In genomic region chr20:43750774-43751166, GRCh38 we compare ENCODE assay signal across 1 cellular context.
A peak's percentile ranks its signal among the peaks of the same experiment; 100 is the strongest.
TF ChIP-seq lines count a peak whose summit lies in the region.

No MANE protein-coding gene starts in this region.

TF ChIP-seq in GM12878, 131 proteins besides CTCF, POLR2A, EP300 and RAD21 (continued from another document):
- TF ChIP-seq E2F8 (IDR thresholded peaks at IDR 0.05; ENCODE audit: low read depth, partially characterized antibody) (no peak), PML (IDR thresholded peaks at IDR 0.05; ENCODE audit: low read length) (no peak), RELA (IDR thresholded peaks at IDR 0.05; ENCODE audit: borderline replicate concordance, partially characterized antibody) (no peak), ATF3 (IDR thresholded peaks at IDR 0.05; ENCODE audit: borderline replicate concordance, extremely low read depth, low read depth, low read length) (no peak), ZBTB4 (CRISPR knock-in tag; IDR thresholded peaks at IDR 0.05) (no peak), NFIC (IDR thresholded peaks at IDR 0.05; ENCODE audit: low read depth, low read length) (no peak), ZBED1 (IDR thresholded peaks at IDR 0.05; ENCODE audit: borderline replicate concordance) (no peak), RBBP5 (conservative IDR thresholded peaks at IDR 0.05) (no peak), BCL11A (IDR thresholded peaks at IDR 0.05; ENCODE audit: low read depth, low read length) (no peak), SMARCA5 (IDR thresholded peaks at IDR 0.05) (peak; percentile 95), GABPA (IDR thresholded peaks at IDR 0.05; ENCODE audit: low read depth) (no peak), IKZF1 (conservative IDR thresholded peaks at IDR 0.05) (no peak), FOXM1 (IDR thresholded peaks at IDR 0.05; ENCODE audit: low read depth, low read length) (no peak), RELB (IDR thresholded peaks at IDR 0.05; ENCODE audit: low read depth) (no peak), NR2F1 (conservative IDR thresholded peaks at IDR 0.05) (no peak), BCL3 (IDR thresholded peaks at IDR 0.05; ENCODE audit: borderline replicate concordance, insufficient read depth, low read depth, low read length, poor library complexity, severe bottlenecking) (no peak), YBX1 (IDR thresholded peaks at IDR 0.05) (no peak), CBX3 (IDR thresholded peaks at IDR 0.05; ENCODE audit: borderline replicate concordance, low read depth) (no peak), SKIL (IDR thresholded peaks at IDR 0.05; ENCODE audit: low read depth, poor library complexity, severe bottlenecking) (no peak), NBN (IDR thresholded peaks at IDR 0.05) (no peak), NKRF (conservative IDR thresholded peaks at IDR 0.05) (peak; percentile 19; the same call in 1 of the 2 replicates), TBL1XR1 (IDR thresholded peaks at IDR 0.05; ENCODE audit: low read depth, low read length) (no peak), BCLAF1 (IDR thresholded peaks at IDR 0.05) (no peak), CEBPZ (IDR thresholded peaks at IDR 0.05; ENCODE audit: low read depth, low read length) (no peak), ZNF622 (IDR thresholded peaks at IDR 0.05) (no peak), RFX5 (IDR thresholded peaks at IDR 0.05; ENCODE audit: low read depth, low read length) (no peak), TARDBP (IDR thresholded peaks at IDR 0.05; ENCODE audit: borderline replicate concordance) (no peak), ASH2L (IDR thresholded peaks at IDR 0.05; ENCODE audit: borderline replicate concordance, low read depth) (no peak), HDAC2 (IDR thresholded peaks at IDR 0.05) (no peak), NFYA (IDR thresholded peaks at IDR 0.05; ENCODE audit: borderline replicate concordance, low read depth, low read length) (no peak), EGR1 (IDR thresholded peaks at IDR 0.05; ENCODE audit: borderline replicate concordance in 1 of 2, low read depth in 2 of 2, low read length in 2 of 2) (peak in 1 of 2 experiments; percentile 17; a peak in 1 of 3 replicates)
